1 cellular context compared by ENCODE assay signal in genomic region chr19:52962394-52963228, GRCh38.
TF ChIP-seq lines count a peak whose summit lies in the region.

ZNF816 (minus strand) TSS chr19:52962881; CDS start chr19:52956089, 6,792 bp downstream.

TF ChIP-seq in K562, 482 proteins besides CTCF, POLR2A, EP300 and RAD21 (continued from another document and continues in another):
- no peak for TF ChIP-seq TRIM25 (IDR thresholded peaks at IDR 0.05; ENCODE audit: borderline replicate concordance)
- no peak for TF ChIP-seq BCL6 (CRISPR knock-in tag; IDR thresholded peaks at IDR 0.05)
- no peak for TF ChIP-seq MLX (CRISPR knock-in tag; conservative IDR thresholded peaks at IDR 0.05)
- TF ChIP-seq KAT8 (IDR thresholded peaks at IDR 0.05; ENCODE audit: low read depth): no peak
- no peak for TF ChIP-seq STAT5B (CRISPR knock-in tag; IDR thresholded peaks at IDR 0.05)
- no peak for TF ChIP-seq IFI16 (CRISPR knock-in tag; IDR thresholded peaks at IDR 0.05)
- no peak for TF ChIP-seq RFX7 (CRISPR knock-in tag; IDR thresholded peaks at IDR 0.05)
- no peak for TF ChIP-seq PHTF2 (CRISPR knock-in tag; IDR thresholded peaks at IDR 0.05)
- TF ChIP-seq YBX1 (IDR thresholded peaks at IDR 0.05): no peak
- no peak for TF ChIP-seq GTF3C2 (IDR thresholded peaks at IDR 0.05; ENCODE audit: borderline replicate concordance, extremely low read depth, insufficient read length)
- TF ChIP-seq ZNF23 (CRISPR knock-in tag; IDR thresholded peaks at IDR 0.05): no peak
- no peak for TF ChIP-seq PTRF (tag; IDR thresholded peaks at IDR 0.05)
- TF ChIP-seq ZNF274 (IDR thresholded peaks at IDR 0.05; ENCODE audit: borderline replicate concordance, low read depth, low read length): no peak
- TF ChIP-seq NR3C1 (CRISPR knock-in tag; IDR thresholded peaks at IDR 0.05): no peak
- TF ChIP-seq ZNF592 (IDR thresholded peaks at IDR 0.05): no peak
- no peak for TF ChIP-seq KAT2B (IDR thresholded peaks at IDR 0.05; ENCODE audit: low read depth, low read length)
- TF ChIP-seq CBX1 (IDR thresholded peaks at IDR 0.05; ENCODE audit: low read depth): 0 out of 2 replicates have a peak, but pooled peaks have one; percentile 11
- TF ChIP-seq ZNF561 (CRISPR knock-in tag; conservative IDR thresholded peaks at IDR 0.05): no peak
- no peak for TF ChIP-seq GABPB2 (CRISPR knock-in tag; conservative IDR thresholded peaks at IDR 0.05)
- no peak for TF ChIP-seq ZKSCAN1 (IDR thresholded peaks at IDR 0.05; ENCODE audit: low read depth, low read length)
- TF ChIP-seq ERF (CRISPR knock-in tag; IDR thresholded peaks at IDR 0.05): no peak
- TF ChIP-seq KDM2B (CRISPR knock-in tag; IDR thresholded peaks at IDR 0.05): no peak
- no peak for TF ChIP-seq ZNF696 (CRISPR knock-in tag; conservative IDR thresholded peaks at IDR 0.05)
- no peak for TF ChIP-seq SFPQ (IDR thresholded peaks at IDR 0.05; ENCODE audit: low read depth, low read length)
- no peak for TF ChIP-seq CCAR2 (IDR thresholded peaks at IDR 0.05; ENCODE audit: low read depth, low read length)
- peak; percentile 83 for TF ChIP-seq KDM5B (IDR thresholded peaks at IDR 0.05; ENCODE audit: insufficient replicate concordance, low read depth, low read length)
- TF ChIP-seq TSHZ1 (CRISPR knock-in tag; IDR thresholded peaks at IDR 0.05): no peak
- peak; percentile 42 for TF ChIP-seq MGA (IDR thresholded peaks at IDR 0.05)
